Comparison of ENCODE assay signal across 9 cellular contexts in the genomic region with DNA sequence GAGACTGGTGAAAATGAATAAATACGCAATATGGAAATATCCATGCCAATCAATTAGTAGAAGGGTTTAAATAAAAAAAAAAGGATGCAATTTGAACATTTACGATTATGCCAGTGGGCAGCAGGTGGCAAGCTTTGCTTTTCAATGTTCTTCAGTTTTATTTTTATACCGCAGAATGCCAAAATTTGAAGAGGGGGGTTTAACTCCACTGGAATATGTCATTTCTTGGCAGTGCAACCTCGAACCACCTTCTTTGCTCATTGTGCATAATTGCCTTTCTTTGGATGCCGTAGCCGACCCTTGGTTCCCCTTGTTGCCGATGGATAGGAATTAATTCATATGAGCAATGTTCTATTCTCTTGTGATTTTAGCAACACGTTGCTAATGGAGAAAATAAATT.
DNase-seq lines count a peak whose midpoint lies in the region; ATAC-seq and TF ChIP-seq lines count a peak whose summit lies in the region.
"Had no signal": no experiment of that assay in that cellular context is flagged by ENCODE, and none has a peak within 500 bp of the region (broad histone marks: within the 10 kb centered on the region; RNA-seq: fewer than 3 reads in every experiment).

No MANE protein-coding gene starts in this region.

- no peak overlapping the region for H3K27ac ChIP-seq in rectal smooth muscle tissue (ENCODE audit: low read depth, low read length)

- no peaks in the 10 kb centered on the region for H3K36me3 ChIP-seq in rectal smooth muscle tissue (ENCODE audit: control insufficient read depth, insufficient read depth, low read length)

- H3K4me1 ChIP-seq in rectal smooth muscle tissue (ENCODE audit: control insufficient read depth, insufficient read depth, low read length) = peaks cover 9% of the 10 kb centered on the region

- H3K4me3 ChIP-seq in fibroblast of pulmonary artery (replicated peaks; ENCODE audit: low read depth, low read length) = no peak overlapping the region
- H3K4me3 ChIP-seq in rectal smooth muscle tissue (ENCODE audit: low read length) = peak overlapping the region; percentile 43

- DNase-seq in GM03348 (ENCODE audit: low spot score) (peak; percentile 60), RKO (ENCODE audit: low spot score) (peak; percentile 29), fibroblast of pulmonary artery (ENCODE audit: low read depth) (peak; percentile 74), posterior vena cava (ENCODE audit: low spot score) (no peak), NCI-H1436 treated with DMSO at 0.1 percent for 48 hours (lab: John Stamatoyannopoulos, UW) (no peak)
- DNase-seq: NCI-H187 treated with DMSO at 0.1 percent for 48 hours had no signal

- ATAC-seq in HG03175 (IDR thresholded peaks at IDR 0.05; ENCODE audit: unreplicated experiment) = no peak
- ATAC-seq in GM21515 (IDR thresholded peaks at IDR 0.05; ENCODE audit: unreplicated experiment) = no peak

- no peak overlapping the region for H3K9ac ChIP-seq in rectal smooth muscle tissue (ENCODE audit: low read length)

- intact Hi-C loops in posterior vena cava (cut with DNase I) = loop anchor here (5.0 kb wide), 3 partner anchors 243 to 482 kb away; no protein-coding TSS in a partner anchor

- no peaks in the 10 kb centered on the region for H3K27me3 ChIP-seq in rectal smooth muscle tissue (ENCODE audit: control insufficient read depth, insufficient read depth, low read length)

- peak; percentile 44 for TF ChIP-seq CTCF in fibroblast of pulmonary artery (IDR thresholded peaks at IDR 0.05; ENCODE audit: low read length, missing control alignments)

Comparison
In these comparisons a context has a peak if more than half of its experiments do, and no peak if none do; other contexts are left out.
1. DNase-seq: peak in GM03348 (single experiment), RKO (single experiment) and fibroblast of pulmonary artery (single experiment); none in posterior vena cava (single experiment) and NCI-H1436 treated with DMSO at 0.1 percent for 48 hours (single experiment).